In the genomic region with DNA sequence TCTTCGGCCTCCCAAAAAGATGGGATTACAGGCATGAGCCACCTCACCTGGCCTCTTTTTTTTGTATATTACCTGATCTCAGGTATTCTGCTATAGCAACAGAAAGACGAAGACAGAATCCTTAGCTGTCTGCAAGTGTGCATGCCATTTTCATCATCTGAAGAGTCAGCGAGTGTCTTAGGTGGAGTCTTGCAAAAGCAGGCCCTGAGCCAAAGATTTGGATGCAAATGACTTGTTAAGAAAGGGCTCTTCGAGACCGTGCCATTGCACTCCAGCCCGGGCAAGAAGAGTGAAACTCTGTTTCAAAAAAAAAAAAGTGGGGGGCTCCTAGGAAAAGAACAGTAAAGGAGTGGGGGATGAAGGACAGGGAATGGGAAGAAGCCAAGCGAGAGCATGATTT, we compare ENCODE assay signal across 9 cellular contexts. TPM values are rescaled to one million over a fixed set of nuclear protein-coding genes. Genes with fewer than 3 reads are reported as not detected.
DNase-seq lines count a peak whose midpoint lies in the region; ATAC-seq and TF ChIP-seq lines count a peak whose summit lies in the region.
"Had no signal": no experiment of that assay in that cellular context is flagged by ENCODE, and none has a peak within 500 bp of the region (broad histone marks: within the 10 kb centered on the region; RNA-seq: fewer than 3 reads in every experiment).

No MANE protein-coding gene starts in this region.

- H3K4me1 ChIP-seq in CD4-positive, CD25-positive, alpha-beta regulatory T cell (ENCODE audit: control insufficient read depth, insufficient read depth, low read length, poor library complexity, severe bottlenecking) = peaks cover 89% of the 10 kb centered on the region

- peak overlapping the region; percentile 95 to 100 (median 100) for H3K4me3 Mint-ChIP-seq in CD4-positive, CD25-positive, alpha-beta regulatory T cell
- no peak overlapping the region for H3K4me3 Mint-ChIP-seq in chondrocyte (ENCODE audit: unreplicated experiment)
- H3K4me3 Mint-ChIP-seq in natural killer cell = peak overlapping the region; percentile 98

- no peak for ATAC-seq in CD4-positive, CD25-positive, alpha-beta regulatory T cell (ENCODE audit: low read depth in 2 of 2)
- ATAC-seq in natural killer cell = no peak
- no peak for ATAC-seq in HG03139 (IDR thresholded peaks at IDR 0.05; ENCODE audit: unreplicated experiment)
- no peak for ATAC-seq in HG02798 (IDR thresholded peaks at IDR 0.05; ENCODE audit: poor library complexity, unreplicated experiment)

- intact Hi-C loops in natural killer cell (cut with micrococcal nuclease) = loop anchor here (1.0 to 5.0 kb wide), 4 partner anchors 11 to 476 kb away; a partner anchor contains a TSS

- no peaks in the 10 kb centered on the region for H3K36me3 ChIP-seq in CD4-positive, CD25-positive, alpha-beta regulatory T cell (ENCODE audit: control insufficient read depth, insufficient read depth, low read length)

- H3K36me3 Mint-ChIP-seq in CD4-positive, CD25-positive, alpha-beta regulatory T cell = no peaks in the 10 kb centered on the region
- H3K36me3 Mint-ChIP-seq in chondrocyte (ENCODE audit: low read depth) (no peaks in the 10 kb centered on the region), natural killer cell (no peaks in the 10 kb centered on the region)

- DNase-seq in CD4-positive, CD25-positive, alpha-beta regulatory T cell = peak in 1 of 3 donors; percentile 70
- DNase-seq in NB4 (ENCODE audit: low read depth) (peak; percentile 52), chondrocyte (ENCODE audit: low spot score) (no peak), natural killer cell (no peak), NK-92 (lab: John Stamatoyannopoulos, UW; ENCODE audit: unreplicated experiment) (no peak)
- DNase-seq in activated CD8-positive, alpha-beta memory T cell treated with anti-CD3 and anti-CD28 coated beads for 24 hours = no peak

- peaks cover 22 to 81% (median 51%) of the 10 kb centered on the region in 4 donors for H3K4me1 Mint-ChIP-seq in CD4-positive, CD25-positive, alpha-beta regulatory T cell
- H3K4me1 Mint-ChIP-seq in chondrocyte (ENCODE audit: low read depth) (peaks cover 22% of the 10 kb centered on the region), natural killer cell (peaks cover 70 to 76% of the 10 kb centered on the region in 2 donors)

- no peaks in the 10 kb centered on the region for H3K27me3 Mint-ChIP-seq in CD4-positive, CD25-positive, alpha-beta regulatory T cell
- H3K27me3 Mint-ChIP-seq in chondrocyte (ENCODE audit: low read depth) (no peaks in the 10 kb centered on the region), natural killer cell (ENCODE audit: low read depth in 2 of 2) (no peaks in the 10 kb centered on the region)

- no peaks in the 10 kb centered on the region for H3K9me3 ChIP-seq in CD4-positive, CD25-positive, alpha-beta regulatory T cell (ENCODE audit: control insufficient read depth in 2 of 2, low read length in 2 of 2)

- peak overlapping the region; percentile 97 for H3K4me3 ChIP-seq in CD4-positive, CD25-positive, alpha-beta regulatory T cell (ENCODE audit: low read depth, low read length)
- H3K4me3 ChIP-seq in NB4 (ENCODE audit: low read depth, low read length) = peak overlapping the region; percentile 42

- no peak for TF ChIP-seq CTCF in NB4 (IDR thresholded peaks at IDR 0.05; ENCODE audit: low read depth, low read length)
- TF ChIP-seq CTCF in chondrocyte (IDR thresholded peaks at IDR 0.05) = no peak
- TF ChIP-seq CTCF in natural killer cell (IDR thresholded peaks at IDR 0.05) = no peak

- no peaks in the 10 kb centered on the region for H3K9me3 Mint-ChIP-seq in CD4-positive, CD25-positive, alpha-beta regulatory T cell
- H3K9me3 Mint-ChIP-seq in chondrocyte (ENCODE audit: low read depth) (no peaks in the 10 kb centered on the region), natural killer cell (no peaks in the 10 kb centered on the region)

- H3K27me3 ChIP-seq in CD4-positive, CD25-positive, alpha-beta regulatory T cell (ENCODE audit: control insufficient read depth, insufficient read depth, low read length) = no peaks in the 10 kb centered on the region

- TF ChIP-seq POLR2A in NB4 (IDR thresholded peaks at IDR 0.05; ENCODE audit: extremely low read depth, insufficient read length) = no peak

- H3K27ac ChIP-seq in CD4-positive, CD25-positive, alpha-beta regulatory T cell (ENCODE audit: insufficient read depth, low read length, poor library complexity, severe bottlenecking) = peak overlapping the region; percentile 99

- peak overlapping the region; percentile 99 for H3K27ac Mint-ChIP-seq in CD4-positive, CD25-positive, alpha-beta regulatory T cell
- H3K27ac Mint-ChIP-seq in chondrocyte (ENCODE audit: unreplicated experiment) (peak overlapping the region; percentile 52), natural killer cell (peak overlapping the region; percentile 100)

RNA-seq across cellular contexts. Expression of a gene that starts 10.2 kb away (rescaled TPM):
- 50.5 TPM for total RNA-seq in CD4-positive, CD25-positive, alpha-beta regulatory T cell
- polyA plus RNA-seq in CD4-positive, CD25-positive, alpha-beta regulatory T cell = 10 to 100 TPM; 38.1 to 61.5 (median 55.7) TPM
- total RNA-seq in chondrocyte = 9.7 to 16.6 TPM (median 12.9 TPM) in 3 replicates
- total RNA-seq in natural killer cell = 10 to 100 TPM; 14.2 to 20.1 (median 16.3) TPM

RNA-seq across cellular contexts. Expression of a gene that starts 14.8 kb away (rescaled TPM):
- total RNA-seq in CD4-positive, CD25-positive, alpha-beta regulatory T cell = 7,793 TPM
- over 10,000 TPM; 37,989 to 53,417 (median 43,977) TPM for polyA plus RNA-seq in CD4-positive, CD25-positive, alpha-beta regulatory T cell
- total RNA-seq in chondrocyte = 496 to 595 TPM (median 582 TPM) in 3 replicates
- total RNA-seq in natural killer cell = 1,000 to 10,000 TPM; 7,484 to 8,893 (median 7,665) TPM

RNA-seq across cellular contexts. Expression of a gene that starts 15.0 kb away (rescaled TPM):
- total RNA-seq in CD4-positive, CD25-positive, alpha-beta regulatory T cell = 44.1 TPM
- 10 to 100 TPM in 2 of 4 donors, 1 to 10 TPM in 2; 7.8 to 20.6 (median 12.8) TPM for polyA plus RNA-seq in CD4-positive, CD25-positive, alpha-beta regulatory T cell
- total RNA-seq in chondrocyte (not detected in 3 replicates), natural killer cell (100 to 1,000 TPM; 101 to 145 (median 112) TPM)
- polyA plus RNA-seq: neural cell had no signal

Comparison
In these comparisons a context has a peak if more than half of its experiments do, and no peak if none do; other contexts are left out.
1. RNA of a gene that starts 14.8 kb away (total RNA-seq): 7,793 TPM in CD4-positive, CD25-positive, alpha-beta regulatory T cell (single experiment) and 7,484 to 8,893 TPM in natural killer cell; 496 to 595 TPM in chondrocyte; every median in the first group is over 10 times any median in the second.
2. RNA of a gene that starts 15.0 kb away (total RNA-seq): 101 to 145 TPM in natural killer cell and 44.1 TPM in CD4-positive, CD25-positive, alpha-beta regulatory T cell (single experiment); not detected in chondrocyte; every median in the first group is over 10 times any median in the second.
3. Peak in every context shown above with its lines, with median percentiles within 50 percentile points of each other: H3K27ac Mint-ChIP-seq.